In the genomic region with DNA sequence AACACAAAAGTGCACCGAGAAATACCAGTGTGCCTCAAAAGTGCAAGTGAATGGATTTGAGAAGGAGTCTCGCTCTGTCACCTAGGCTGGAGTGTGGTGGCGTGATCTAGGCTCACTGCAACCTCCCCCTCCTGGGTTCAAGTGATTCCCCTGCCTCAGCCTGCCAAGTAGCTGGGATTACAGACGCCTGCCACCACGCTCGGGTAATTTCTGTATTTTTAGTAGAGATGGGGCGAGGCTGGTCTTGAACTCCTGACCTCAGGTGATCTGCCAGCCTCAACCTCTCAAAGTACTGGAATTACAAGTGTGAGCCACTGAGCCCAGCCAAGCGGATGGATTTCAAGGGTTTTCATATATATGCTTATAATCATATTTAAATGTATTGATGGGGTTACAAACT, we compare ENCODE assay signal across 26 cellular contexts. TPM values are rescaled to one million over a fixed set of nuclear protein-coding genes. Genes with fewer than 3 reads are reported as not detected.
DNase-seq lines count a peak whose midpoint lies in the region; FAIRE-seq and TF ChIP-seq lines count a peak whose summit lies in the region.
"Had no signal": no experiment of that assay in that cellular context is flagged by ENCODE, and none has a peak within 500 bp of the region (broad histone marks: within the 10 kb centered on the region; RNA-seq: fewer than 3 reads in every experiment).

No MANE protein-coding gene starts in this region.

- H3K4me3 ChIP-seq in astrocyte (ENCODE audit: insufficient read depth, low read depth, low read length) = no peak overlapping the region
- H3K4me3 ChIP-seq in mesodermal cell (ENCODE audit: extremely low read depth, insufficient read depth, low read length, poor library complexity, severe bottlenecking) = no peak overlapping the region
- H3K4me3 ChIP-seq: adrenal gland, GM12878, Peyer's patch, sigmoid colon, SJCRH30, stomach had no signal

- H3K4me1 Mint-ChIP-seq in H9 (no peaks in the 10 kb centered on the region), astrocyte (ENCODE audit: low read depth, unreplicated experiment) (peaks cover 21% of the 10 kb centered on the region), mesothelial cell of epicardium (peaks cover 56% of the 10 kb centered on the region)
- H3K4me1 Mint-ChIP-seq in activated CD4-positive, alpha-beta memory T cell treated with anti-CD3 and anti-CD28 coated beads for 36 hours (ENCODE audit: low read depth) = no peaks in the 10 kb centered on the region

- CTCF ChIA-PET in activated CD4-positive, alpha-beta memory T cell treated with anti-CD3 and anti-CD28 coated beads for 36 hours (lab: Charles Lee) = no interaction called here

- H3K4me1 ChIP-seq in H9 (ENCODE audit: insufficient read depth, low read length) (no peaks in the 10 kb centered on the region), astrocyte (ENCODE audit: insufficient read depth, low read length) (peaks cover 26% of the 10 kb centered on the region), mesodermal cell (ENCODE audit: control insufficient read depth, insufficient read depth, low read length, poor library complexity, severe bottlenecking) (peaks cover 12% of the 10 kb centered on the region)
- H3K4me1 ChIP-seq: adrenal gland, Caco-2, parathyroid adenoma, Peyer's patch, sigmoid colon, stomach had no signal

- no peak overlapping the region for H3K27ac ChIP-seq in H9 (ENCODE audit: insufficient read length, low read depth, low read length)
- H3K27ac ChIP-seq in astrocyte (ENCODE audit: low read depth, low read length) = peak overlapping the region; percentile 84
- peak overlapping the region; percentile 24 for H3K27ac ChIP-seq in mesodermal cell (ENCODE audit: low read depth, low read length, severe bottlenecking)
- H3K27ac ChIP-seq in temporal lobe (ENCODE audit: low read depth, low read length) = peak overlapping the region; percentile 75
- H3K27ac ChIP-seq: parathyroid adenoma, Peyer's patch, sigmoid colon had no signal

- H3K9me3 ChIP-seq in H9 (ENCODE audit: control insufficient read depth, low read depth, low read length) (no peaks in the 10 kb centered on the region), astrocyte (ENCODE audit: insufficient read depth, low read depth, low read length) (no peaks in the 10 kb centered on the region), mesodermal cell (ENCODE audit: control insufficient read depth, low read length) (no peaks in the 10 kb centered on the region)
- H3K9me3 ChIP-seq: adrenal gland, Caco-2, Peyer's patch, sigmoid colon, SJCRH30, stomach had no signal

- H3K27me3 ChIP-seq in H9 (ENCODE audit: insufficient read depth, low read length) (no peaks in the 10 kb centered on the region), astrocyte (ENCODE audit: insufficient read depth, low read length) (no peaks in the 10 kb centered on the region)
- H3K27me3 ChIP-seq: adrenal gland, Peyer's patch, sigmoid colon, SJCRH30, stomach had no signal

- no peak overlapping the region for H4K5ac ChIP-seq in H9 (ENCODE audit: insufficient read length, low read depth, low read length)

- no peak overlapping the region for H2BK12ac ChIP-seq in H9 (ENCODE audit: insufficient read length, low read depth, low read length)

- no peak overlapping the region for H4K91ac ChIP-seq in H9 (ENCODE audit: insufficient read length, low read depth, low read length)

- H3K56ac ChIP-seq in H9 (ENCODE audit: insufficient read length, low read depth, low read length) = no peak overlapping the region

- no peak overlapping the region for H2AFZ ChIP-seq in H9 (ENCODE audit: low read length)
- H2AFZ ChIP-seq in astrocyte (ENCODE audit: low read depth, low read length) = no peak overlapping the region
- H2AFZ ChIP-seq: parathyroid adenoma had no signal

- no peaks in the 10 kb centered on the region for H3K23me2 ChIP-seq in H9 (ENCODE audit: insufficient read length, low read depth, low read length, poor library complexity, severe bottlenecking)

- H3K18ac ChIP-seq in H9 (ENCODE audit: insufficient read length, low read depth, low read length) = no peak overlapping the region

- FAIRE-seq in astrocyte (lab: Jason Lieb, UNC) = no peak
- FAIRE-seq: GM12878 had no signal

- H3K23ac ChIP-seq in H9 (ENCODE audit: insufficient read length, low read depth, low read length) = no peak overlapping the region

- H3K36me3 Mint-ChIP-seq in H9 (ENCODE audit: insufficient read depth in 1 of 3, low read depth in 3 of 3) = no peaks in the 10 kb centered on the region
- no peaks in the 10 kb centered on the region for H3K36me3 Mint-ChIP-seq in astrocyte (ENCODE audit: low read depth, unreplicated experiment)
- H3K36me3 Mint-ChIP-seq in activated CD4-positive, alpha-beta memory T cell treated with anti-CD3 and anti-CD28 coated beads for 36 hours = no peaks in the 10 kb centered on the region
- no peaks in the 10 kb centered on the region for H3K36me3 Mint-ChIP-seq in mesothelial cell of epicardium
- H3K36me3 Mint-ChIP-seq: natural killer cell treated with Interleukin-12 subunit alpha and Interleukin-12 subunit beta and Interleukin-15 and Interleukin-18, amount 100 ng/mL, for 72 hours had no signal

- no peak overlapping the region for H3K4ac ChIP-seq in H9 (ENCODE audit: low read depth, low read length)

- H4K8ac ChIP-seq in H9 (replicated peaks; ENCODE audit: insufficient read length, low read depth, low read length) = no peak overlapping the region

- POLR2A ChIA-PET in activated CD4-positive, alpha-beta memory T cell treated with anti-CD3 and anti-CD28 coated beads for 36 hours (lab: Charles Lee) = no interaction called here

- H3K9ac ChIP-seq in H9 (ENCODE audit: extremely low read depth, insufficient read length, low read length) (no peak overlapping the region), astrocyte (ENCODE audit: low read length) (peak overlapping the region; percentile 29)
- H3K9ac ChIP-seq: parathyroid adenoma had no signal

- no peak overlapping the region for H3T11ph ChIP-seq in H9 (ENCODE audit: low read length)

- no peaks in the 10 kb centered on the region for H3K79me1 ChIP-seq in H9 (ENCODE audit: insufficient read depth, low read depth, low read length, poor library complexity, severe bottlenecking)

- no CpG with 5 or more reads among the region's 8 CpGs for WGBS in H9 (ENCODE audit: extremely low coverage, insufficient read length, low lambda C conversion rate)
- 75 to 95% methylated on average over 2 to 7 of the region's 8 CpGs for WGBS in mesodermal cell (ENCODE audit: insufficient coverage in 2 of 2), 2 experiments

- H3K36me3 ChIP-seq in astrocyte (ENCODE audit: insufficient read depth, low read length) (no peaks in the 10 kb centered on the region), mesodermal cell (ENCODE audit: control insufficient read depth, insufficient read depth, low read length) (no peaks in the 10 kb centered on the region)
- H3K36me3 ChIP-seq: adrenal gland, Peyer's patch, sigmoid colon, SJCRH30, stomach had no signal

- H3K27me3 Mint-ChIP-seq in H9 (ENCODE audit: low read depth) = no peaks in the 10 kb centered on the region
- no peaks in the 10 kb centered on the region for H3K27me3 Mint-ChIP-seq in astrocyte (ENCODE audit: low read depth, unreplicated experiment)
- H3K27me3 Mint-ChIP-seq in activated CD4-positive, alpha-beta memory T cell treated with anti-CD3 and anti-CD28 coated beads for 36 hours = peaks cover 8% of the 10 kb centered on the region
- H3K27me3 Mint-ChIP-seq in mesothelial cell of epicardium (ENCODE audit: low read depth) = no peaks in the 10 kb centered on the region

- H3K27ac Mint-ChIP-seq in H9 (no peak overlapping the region), astrocyte (ENCODE audit: unreplicated experiment) (no peak overlapping the region), mesothelial cell of epicardium (no peak overlapping the region)
- no peak overlapping the region for H3K27ac Mint-ChIP-seq in activated CD4-positive, alpha-beta memory T cell treated with anti-CD3 and anti-CD28 coated beads for 36 hours
- H3K27ac Mint-ChIP-seq: activated CD8-positive, alpha-beta T cell treated with anti-CD3 and anti-CD28 coated beads, Interleukin-2, amount 10 ng/mL, durations not matched to agents 7 days and 5 days; natural killer cell treated with Interleukin-12 subunit alpha and Interleukin-12 subunit beta and Interleukin-15 and Interleukin-18, amount 100 ng/mL, for 72 hours had no signal

- TF ChIP-seq CTCF in H9 (conservative IDR thresholded peaks at IDR 0.05) (no peak), astrocyte (IDR thresholded peaks at IDR 0.05; ENCODE audit: insufficient read depth, low read depth, low read length) (no peak), mesothelial cell of epicardium (IDR thresholded peaks at IDR 0.05; ENCODE audit: unreplicated experiment) (no peak)

- H3K4me2 ChIP-seq in H9 (ENCODE audit: insufficient read depth, insufficient read length, low read length) (no peak overlapping the region), astrocyte (ENCODE audit: low read length) (peak overlapping the region; percentile 24)

- H3K79me2 ChIP-seq in H9 (ENCODE audit: insufficient read depth, low read length) (no peaks in the 10 kb centered on the region), astrocyte (ENCODE audit: insufficient read depth, low read length) (peaks cover 92% of the 10 kb centered on the region)
- H3K79me2 ChIP-seq: parathyroid adenoma had no signal

- H2BK15ac ChIP-seq in H9 (ENCODE audit: low read depth, low read length) = no peak overlapping the region

- no peak overlapping the region for H3K4me3 Mint-ChIP-seq in H9
- no peak overlapping the region for H3K4me3 Mint-ChIP-seq in astrocyte (ENCODE audit: unreplicated experiment)
- no peak overlapping the region for H3K4me3 Mint-ChIP-seq in activated CD4-positive, alpha-beta memory T cell treated with anti-CD3 and anti-CD28 coated beads for 36 hours
- no peak overlapping the region for H3K4me3 Mint-ChIP-seq in mesothelial cell of epicardium
- H3K4me3 Mint-ChIP-seq: activated CD8-positive, alpha-beta T cell treated with anti-CD3 and anti-CD28 coated beads, Interleukin-2, amount 10 ng/mL, durations not matched to agents 7 days and 5 days; natural killer cell treated with Interleukin-12 subunit alpha and Interleukin-12 subunit beta and Interleukin-15 and Interleukin-18, amount 100 ng/mL, for 72 hours had no signal

- H2BK120ac ChIP-seq in H9 (ENCODE audit: low read depth, low read length, poor library complexity, severe bottlenecking) = no peak overlapping the region

- H3K9me3 Mint-ChIP-seq in H9 (no peaks in the 10 kb centered on the region), astrocyte (ENCODE audit: unreplicated experiment) (no peaks in the 10 kb centered on the region), mesothelial cell of epicardium (no peaks in the 10 kb centered on the region)
- no peaks in the 10 kb centered on the region for H3K9me3 Mint-ChIP-seq in activated CD4-positive, alpha-beta memory T cell treated with anti-CD3 and anti-CD28 coated beads for 36 hours
- H3K9me3 Mint-ChIP-seq: natural killer cell treated with Interleukin-12 subunit alpha and Interleukin-12 subunit beta and Interleukin-15 and Interleukin-18, amount 100 ng/mL, for 72 hours had no signal

- peak overlapping the region; percentile 47; the same call in 1 of the 2 replicates for H3K14ac ChIP-seq in H9 (ENCODE audit: insufficient read depth, low read length)

- intact Hi-C loops in activated CD4-positive, alpha-beta memory T cell treated with anti-CD3 and anti-CD28 coated beads for 36 hours (cut with micrococcal nuclease) = no loop called here

- no peak overlapping the region for H2BK5ac ChIP-seq in H9 (ENCODE audit: insufficient read length, low read length)

- no peak overlapping the region for H2BK20ac ChIP-seq in H9 (ENCODE audit: low read depth, low read length, poor library complexity, severe bottlenecking)

- H2AK5ac ChIP-seq in H9 (ENCODE audit: insufficient read length, low read length) = no peak overlapping the region

- no peak for DNase-seq in H9
- DNase-seq in astrocyte (ENCODE audit: low read depth) = no peak
- no peak for DNase-seq in activated CD4-positive, alpha-beta memory T cell treated with anti-CD3 and anti-CD28 coated beads for 36 hours
- DNase-seq in cerebellar cortex (ENCODE audit: low spot score) = no peak
- no peak for DNase-seq in mesothelial cell of epicardium (ENCODE audit: low spot score in 2 of 2, unreplicated experiment in 2 of 2)
- DNase-seq: activated CD4-positive, CD25-positive, alpha-beta regulatory T cell treated with anti-CD3 and anti-CD28 coated beads, Interleukin-2, amount 50 U/mL, for 72 hours; activated CD8-positive, alpha-beta T cell treated with anti-CD3 and anti-CD28 coated beads, Interleukin-2, amount 10 ng/mL, durations not matched to agents 7 days and 5 days; activated naive CD4-positive, alpha-beta T cell; adrenal gland; Caco-2; central memory CD4-positive, alpha-beta T cell; HCEC 1CT; NCI-H1048; NCI-H1694 treated with DMSO at 0.1 percent for 48 hours; NCI-H526; Peyer's patch; sigmoid colon; SJCRH30; stomach; T-helper 1 cell had no signal

- no peaks in the 10 kb centered on the region for H4K20me1 ChIP-seq in H9 (ENCODE audit: control insufficient read depth, insufficient read depth, insufficient read length)
- H4K20me1 ChIP-seq in astrocyte (ENCODE audit: insufficient read depth, low read length) = no peaks in the 10 kb centered on the region

RNA-seq across cellular contexts. Expression of a gene that starts 35.8 kb away (rescaled TPM):
- total RNA-seq in H9 (2021) (not detected in 2 replicates), astrocyte (1.3 and 2.6 TPM in 2 replicates), temporal lobe (5.4 TPM), mesothelial cell of epicardium (8.0 to 9.7 TPM (median 8.9 TPM) in 3 replicates)
- polyA plus RNA-seq in mesodermal cell (2013, experiment 1 of 2) = 76.0 TPM
- polyA plus RNA-seq in mesodermal cell (2013, experiment 2 of 2) = 84.5 TPM
- total RNA-seq in activated CD4-positive, alpha-beta memory T cell treated with anti-CD3 and anti-CD28 coated beads for 36 hours = not detected
- total RNA-seq: activated CD8-positive, alpha-beta T cell treated with anti-CD3 and anti-CD28 coated beads, Interleukin-2, amount 10 ng/mL, durations not matched to agents 7 days and 5 days; Caco-2; mononuclear cell; natural killer cell treated with Interleukin-12 subunit alpha and Interleukin-12 subunit beta and Interleukin-15 and Interleukin-18, amount 100 ng/mL, for 72 hours had no signal
